In genomic region chr20:14568701-14569100, GRCh38 we compare ENCODE assay signal across 19 cellular contexts.
"Had no signal": no experiment of that assay in that cellular context is flagged by ENCODE, and none has a peak within 500 bp of the region (broad histone marks: within the 10 kb centered on the region; RNA-seq: fewer than 3 reads in every experiment).

No MANE protein-coding gene starts in this region.

- H3K4me1 Mint-ChIP-seq: central memory CD8-positive, alpha-beta T cell; memory B cell; nephron progenitor cell; stimulated activated memory B cell treated with anti-CD40 and anti-IgM and Interleukin-4, amounts not matched to agents 10 μg/mL and 1 μg/mL and 100 μg/mL, for 72 hours had no signal

- H3K4me3 ChIP-seq: body of pancreas, esophagus muscularis mucosa, ovary, right atrium auricular region, spleen, tibial artery had no signal

- H3K36me3 Mint-ChIP-seq: memory B cell; stimulated activated memory B cell treated with anti-CD40 and anti-IgM and Interleukin-4, amounts not matched to agents 10 μg/mL and 1 μg/mL and 100 μg/mL, for 72 hours had no signal

- ATAC-seq: activated T-cell treated with anti-CD3 and anti-CD28 coated beads, Interleukin-2, amount 50 U/mL, for 4 hours; body of pancreas; left lobe of liver; stimulated activated memory B cell treated with anti-CD40 and anti-IgM and Interleukin-4, amounts not matched to agents 10 μg/mL and 1 μg/mL and 100 μg/mL, for 72 hours had no signal

- H3K27me3 Mint-ChIP-seq: central memory CD8-positive, alpha-beta T cell; dendritic cell treated with granulocyte-macrophage colony-stimulating factor and Interleukin-4, amounts not matched to agents 40 ng/mL and 50 ng/mL, for 4 days; memory B cell; stimulated activated memory B cell treated with anti-CD40 and anti-IgM and Interleukin-4, amounts not matched to agents 10 μg/mL and 1 μg/mL and 100 μg/mL, for 72 hours had no signal

- H3K9me3 ChIP-seq: body of pancreas, esophagus muscularis mucosa, ovary had no signal

- H3K36me3 ChIP-seq: esophagus muscularis mucosa, ovary, right atrium auricular region, spleen, tibial artery had no signal

- DNase-seq: activated CD4-positive, alpha-beta T cell treated with anti-CD3 and anti-CD28 coated beads, Interleukin-2, amount 50 U/mL, for 48 hours; activated CD4-positive, CD25-positive, alpha-beta regulatory T cell treated with anti-CD3 and anti-CD28 coated beads, Interleukin-2, amount 50 U/mL, for 72 hours; activated T-cell treated with anti-CD3 and anti-CD28 coated beads, Interleukin-2, amount 50 U/mL, for 4 hours; body of pancreas; foreskin melanocyte; head of caudate nucleus; nephron progenitor cell; ovary; spleen; stimulated activated CD4-positive, alpha-beta T cell treated with anti-CD3 and anti-CD28 coated beads, Interleukin-1b, Interleukin-23, amount 100 ng/mL, for 48 hours; tibial artery had no signal

- H3K9me3 Mint-ChIP-seq: stimulated activated memory B cell treated with anti-CD40 and anti-IgM and Interleukin-4, amounts not matched to agents 10 μg/mL and 1 μg/mL and 100 μg/mL, for 72 hours had no signal

- H3K27me3 ChIP-seq: body of pancreas, esophagus muscularis mucosa, ovary, right atrium auricular region, spleen, tibial artery had no signal

- FAIRE-seq: islet of Langerhans had no signal

- H3K27ac ChIP-seq: body of pancreas, esophagus muscularis mucosa, ovary, right atrium auricular region, spleen, tibial artery had no signal

- H3K4me1 ChIP-seq: body of pancreas, esophagus muscularis mucosa, right atrium auricular region, spleen, tibial artery had no signal

- H3K27ac Mint-ChIP-seq: dendritic cell treated with granulocyte-macrophage colony-stimulating factor and Interleukin-4, amounts not matched to agents 40 ng/mL and 50 ng/mL, for 4 days; memory B cell; nephron progenitor cell; stimulated activated memory B cell treated with anti-CD40 and anti-IgM and Interleukin-4, amounts not matched to agents 10 μg/mL and 1 μg/mL and 100 μg/mL, for 72 hours had no signal

- H3K4me3 Mint-ChIP-seq: activated T-cell treated with anti-CD3 and anti-CD28 coated beads, Interleukin-2, amount 50 U/mL, for 4 hours; central memory CD8-positive, alpha-beta T cell; dendritic cell treated with granulocyte-macrophage colony-stimulating factor and Interleukin-4, amounts not matched to agents 40 ng/mL and 50 ng/mL, for 4 days; memory B cell; nephron progenitor cell; stimulated activated memory B cell treated with anti-CD40 and anti-IgM and Interleukin-4, amounts not matched to agents 10 μg/mL and 1 μg/mL and 100 μg/mL, for 72 hours had no signal
